Comparison of ENCODE assay signal across 8 cellular contexts in genomic region chrX:152926279-152926678, GRCh38. TPM values are rescaled to one million over a fixed set of nuclear protein-coding genes. Genes with fewer than 3 reads are reported as not detected.
A peak's percentile ranks its signal among the peaks of the same experiment; 100 is the strongest.
DNase-seq lines count a peak whose midpoint lies in the region; ATAC-seq lines count a peak whose summit lies in the region.

No MANE protein-coding gene starts in this region.

- no peaks in the 10 kb centered on the region for H3K9me3 ChIP-seq in SJSA1 (replicated peaks)

- no peaks in the 10 kb centered on the region for H3K36me3 ChIP-seq in SJSA1

- ATAC-seq in GM21717 (IDR thresholded peaks at IDR 0.05; ENCODE audit: unreplicated experiment) (peak; percentile 61), HG03439 (IDR thresholded peaks at IDR 0.05; ENCODE audit: unreplicated experiment) (no peak)

- H3K27me3 ChIP-seq in SJSA1 (replicated peaks): no peaks in the 10 kb centered on the region

- DNase-seq in EL (peak; percentile 80), LoVo (ENCODE audit: low spot score) (peak; percentile 57), SJSA1 (ENCODE audit: low read depth in 1 of 2, low spot score in 2 of 2) (peak; percentile 53 to 66), iPS-NIHi7 (ENCODE audit: extremely low spot score) (peak; percentile 77)
- DNase-seq in activated naive CD8-positive, alpha-beta T cell treated with anti-CD3 and anti-CD28 coated beads, Interleukin-2, amount 50 U/mL, for 16 hours (ENCODE audit: low read depth, low spot score): peak; percentile 10
- DNase-seq in stimulated activated CD4-positive, alpha-beta T cell treated with anti-CD3 and anti-CD28 coated beads, Interleukin-2, amount 100 ng/mL, for 4 hours (ENCODE audit: low read depth): peak; percentile 53

- no peak overlapping the region for H3K27ac ChIP-seq in SJSA1

- no peaks in the 10 kb centered on the region for H3K4me1 ChIP-seq in SJSA1 (replicated peaks)

- H3K4me3 ChIP-seq in SJSA1: no peak overlapping the region

RNA-seq across cellular contexts. Expression of gene ZNF185, which starts 28.4 kb away (rescaled TPM):
- 9.8 and 10.1 TPM in 2 replicates for total RNA-seq in SJSA1 (2014; rRNA removed; shearing (Covaris generic))

Comparison
In these comparisons a context has a peak if more than half of its experiments do, and no peak if none do; other contexts are left out.
1. DNase-seq: peak in every context shown above with its lines; median percentile 80 in EL; 77 in iPS-NIHi7; 60 in SJSA1; 57 in LoVo; 53 in stimulated activated CD4-positive, alpha-beta T cell treated with anti-CD3 and anti-CD28 coated beads, Interleukin-2, amount 100 ng/mL, for 4 hours; 10 in activated naive CD8-positive, alpha-beta T cell treated with anti-CD3 and anti-CD28 coated beads, Interleukin-2, amount 50 U/mL, for 16 hours.